22 cellular contexts compared by ENCODE assay signal in the genomic region with DNA sequence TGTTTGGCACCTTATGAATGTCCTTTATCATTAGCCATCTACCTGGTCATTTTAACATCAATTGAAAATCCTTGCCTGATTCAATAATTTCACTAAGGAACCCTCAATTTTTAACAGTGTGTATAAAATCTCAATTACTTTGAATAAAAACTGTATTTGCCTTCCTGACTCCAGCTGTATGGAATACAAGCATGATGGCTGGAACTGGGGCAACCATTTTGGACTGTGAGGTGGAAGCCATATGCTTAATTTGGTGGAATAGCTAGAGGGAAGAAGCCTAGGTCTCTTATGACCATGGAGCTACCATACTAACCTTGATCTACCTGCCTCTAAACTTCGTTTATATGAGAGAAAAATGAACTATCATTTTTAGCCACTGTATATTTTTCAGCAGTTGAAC. TPM values are rescaled to one million over a fixed set of nuclear protein-coding genes. Genes with fewer than 3 reads are reported as not detected.
DNase-seq lines count a peak whose midpoint lies in the region; ATAC-seq and TF ChIP-seq lines count a peak whose summit lies in the region.
"Had no signal": no experiment of that assay in that cellular context is flagged by ENCODE, and none has a peak within 500 bp of the region (broad histone marks: within the 10 kb centered on the region; RNA-seq: fewer than 3 reads in every experiment).

No MANE protein-coding gene starts in this region.

- no peaks in the 10 kb centered on the region for H3K9me3 Mint-ChIP-seq in activated T-helper 17 cell treated with anti-CD3 and anti-CD28 coated beads, Interleukin-2, amount 50 U/mL, for 72 hours
- peaks cover 2% of the 10 kb centered on the region for H3K9me3 Mint-ChIP-seq in glutamatergic neuron (ENCODE audit: unreplicated experiment)
- H3K9me3 Mint-ChIP-seq in naive thymus-derived CD4-positive, alpha-beta T cell = peaks cover 0 to 3% (median 0%) of the 10 kb centered on the region in 11 donors
- H3K9me3 Mint-ChIP-seq: CD4-positive, alpha-beta T cell; CD8-positive, alpha-beta memory T cell; H9; HFFc6 had no signal

- no peaks in the 10 kb centered on the region for H3K36me3 ChIP-seq in KMS-11 (ENCODE audit: insufficient read depth)
- H3K36me3 ChIP-seq in naive thymus-derived CD4-positive, alpha-beta T cell (ENCODE audit: control insufficient read depth in 2 of 3, insufficient read depth in 3 of 3, low read length in 3 of 3) = no peaks in the 10 kb centered on the region
- H3K36me3 ChIP-seq: BE2C; BLaER1 treated with 17β-estradiol and CSF1 and Interleukin-3, amounts not matched to agents 10 nM and 100 nM had no signal

- TF ChIP-seq CTCF in KMS-11 (conservative IDR thresholded peaks at IDR 0.05; ENCODE audit: low read depth, low read length) (no peak), glutamatergic neuron (IDR thresholded peaks at IDR 0.05; ENCODE audit: partially characterized antibody, unreplicated experiment) (no peak), GM13976 (IDR thresholded peaks at IDR 0.05; ENCODE audit: borderline replicate concordance, control extremely low read depth, extremely low read depth, insufficient read depth, missing control alignments) (no peak)

- H3K4me1 Mint-ChIP-seq in activated T-helper 17 cell treated with anti-CD3 and anti-CD28 coated beads, Interleukin-2, amount 50 U/mL, for 72 hours = peaks cover 9% of the 10 kb centered on the region
- peaks cover 8% of the 10 kb centered on the region for H3K4me1 Mint-ChIP-seq in glutamatergic neuron (ENCODE audit: low read depth, unreplicated experiment)
- peaks cover 0 to 3% (median 0%) of the 10 kb centered on the region in 7 donors for H3K4me1 Mint-ChIP-seq in naive thymus-derived CD4-positive, alpha-beta T cell
- H3K4me1 Mint-ChIP-seq: H9 had no signal

- intact Hi-C loops in naive thymus-derived CD4-positive, alpha-beta T cell (cut with micrococcal nuclease) = no loop called here

- peak overlapping the region; percentile 91 for H3K27ac Mint-ChIP-seq in activated T-helper 17 cell treated with anti-CD3 and anti-CD28 coated beads, Interleukin-2, amount 50 U/mL, for 72 hours
- peak overlapping the region; percentile 88 for H3K27ac Mint-ChIP-seq in glutamatergic neuron (ENCODE audit: unreplicated experiment)
- H3K27ac Mint-ChIP-seq in naive thymus-derived CD4-positive, alpha-beta T cell = no peak overlapping the region
- H3K27ac Mint-ChIP-seq: CD4-positive, alpha-beta T cell; CD8-positive, alpha-beta memory T cell; HFFc6 had no signal

- H3K9ac ChIP-seq in KMS-11 = peak overlapping the region; percentile 92
- H3K9ac ChIP-seq: BLaER1 treated with 17β-estradiol and CSF1 and Interleukin-3, amounts not matched to agents 10 nM and 100 nM; GM23248 had no signal

- ATAC-seq in activated T-helper 17 cell treated with anti-CD3 and anti-CD28 coated beads, Interleukin-2, amount 50 U/mL, for 72 hours (replicated peaks) = no peak
- no peak for ATAC-seq in naive thymus-derived CD4-positive, alpha-beta T cell

- H2AFZ ChIP-seq in KMS-11 (ENCODE audit: low read depth) = peak overlapping the region; percentile 2; the same call in 1 of the 2 replicates
- H2AFZ ChIP-seq: GM23248 had no signal

- DNase-seq in NCI-H2171 treated with DMSO at 0.1 percent for 48 hours (lab: John Stamatoyannopoulos, UW) (peak; percentile 50), NCI-H2171 (lab: John Stamatoyannopoulos, UW) (no peak), glutamatergic neuron (no peak), cerebellar cortex (ENCODE audit: low spot score) (no peak), GM13976 (ENCODE audit: low spot score) (no peak)
- DNase-seq in naive thymus-derived CD4-positive, alpha-beta T cell = no peak
- DNase-seq: 8988T; ACHN; AML-193; BE2C; CD4-positive, alpha-beta T cell; CD8-positive, alpha-beta memory T cell; DMS153; DND-41; GM23248; H9; HFFc6 had no signal

- peak overlapping the region; percentile 67 for H3K4me3 Mint-ChIP-seq in activated T-helper 17 cell treated with anti-CD3 and anti-CD28 coated beads, Interleukin-2, amount 50 U/mL, for 72 hours
- no peak overlapping the region for H3K4me3 Mint-ChIP-seq in glutamatergic neuron (ENCODE audit: unreplicated experiment)
- no peak overlapping the region for H3K4me3 Mint-ChIP-seq in naive thymus-derived CD4-positive, alpha-beta T cell
- H3K4me3 Mint-ChIP-seq: CD14-positive monocyte; CD4-positive, alpha-beta T cell; CD8-positive, alpha-beta memory T cell; H9; HFFc6 had no signal

- no peaks in the 10 kb centered on the region for H3K79me2 ChIP-seq in KMS-11 (ENCODE audit: insufficient read depth, low read depth)

- no peaks in the 10 kb centered on the region for H3K9me3 ChIP-seq in naive thymus-derived CD4-positive, alpha-beta T cell (ENCODE audit: control insufficient read depth in 2 of 3, low read length in 3 of 3)
- H3K9me3 ChIP-seq: A549, BE2C had no signal

- H3K4me1 ChIP-seq in KMS-11 (ENCODE audit: low read depth, poor library complexity, severe bottlenecking) = peaks cover 57% of the 10 kb centered on the region
- no peaks in the 10 kb centered on the region for H3K4me1 ChIP-seq in naive thymus-derived CD4-positive, alpha-beta T cell (ENCODE audit: control insufficient read depth in 2 of 2, insufficient read depth in 2 of 2, low read length in 2 of 2)
- H3K4me1 ChIP-seq: A549, BE2C had no signal

- CTCF ChIA-PET in naive thymus-derived CD4-positive, alpha-beta T cell (lab: Charles Lee) = interaction anchor here (0.6 kb wide), 2 partner anchors 25 to 464 kb away, joined by 3 read pairs; no protein-coding TSS in a partner anchor

- peak overlapping the region; percentile 70 for H3K4me2 ChIP-seq in KMS-11
- H3K4me2 ChIP-seq: A549 had no signal

- no peaks in the 10 kb centered on the region for H3K27me3 Mint-ChIP-seq in activated T-helper 17 cell treated with anti-CD3 and anti-CD28 coated beads, Interleukin-2, amount 50 U/mL, for 72 hours
- no peaks in the 10 kb centered on the region for H3K27me3 Mint-ChIP-seq in glutamatergic neuron (ENCODE audit: unreplicated experiment)
- H3K27me3 Mint-ChIP-seq in naive thymus-derived CD4-positive, alpha-beta T cell = no peaks in the 10 kb centered on the region
- H3K27me3 Mint-ChIP-seq: CD4-positive, alpha-beta T cell; CD8-positive, alpha-beta memory T cell had no signal

- no peaks in the 10 kb centered on the region for H3K36me3 Mint-ChIP-seq in activated T-helper 17 cell treated with anti-CD3 and anti-CD28 coated beads, Interleukin-2, amount 50 U/mL, for 72 hours (ENCODE audit: low read depth)
- no peaks in the 10 kb centered on the region for H3K36me3 Mint-ChIP-seq in glutamatergic neuron (ENCODE audit: unreplicated experiment)
- peaks cover 0 to 3% (median 0%) of the 10 kb centered on the region in 5 donors for H3K36me3 Mint-ChIP-seq in naive thymus-derived CD4-positive, alpha-beta T cell
- H3K36me3 Mint-ChIP-seq: CD14-positive monocyte; CD8-positive, alpha-beta memory T cell had no signal

- H3K27ac ChIP-seq in KMS-11 = peak overlapping the region; percentile 99
- H3K27ac ChIP-seq in naive thymus-derived CD4-positive, alpha-beta T cell (ENCODE audit: low read depth, low read length) = no peak overlapping the region
- H3K27ac ChIP-seq: A549; BLaER1 treated with 17β-estradiol and CSF1 and Interleukin-3, amounts not matched to agents 10 nM and 100 nM; GM23248 had no signal

- H3K27me3 ChIP-seq in KMS-11 (ENCODE audit: insufficient read depth, low read depth) = no peaks in the 10 kb centered on the region
- no peaks in the 10 kb centered on the region for H3K27me3 ChIP-seq in naive thymus-derived CD4-positive, alpha-beta T cell (ENCODE audit: control insufficient read depth in 2 of 2, insufficient read depth in 2 of 2, low read length in 2 of 2)
- H3K27me3 ChIP-seq: BE2C; BLaER1 treated with 17β-estradiol and CSF1 and Interleukin-3, amounts not matched to agents 10 nM and 100 nM had no signal

- in situ Hi-C loops in GM13976 (cut with MboI; ENCODE audit: low sequenced_read_pairs, unreplicated experiment) = no loop called here

- POLR2A ChIA-PET in naive thymus-derived CD4-positive, alpha-beta T cell (lab: Charles Lee) = no interaction called here

- no peaks in the 10 kb centered on the region for H4K20me1 ChIP-seq in KMS-11 (ENCODE audit: insufficient read depth)
- H4K20me1 ChIP-seq: BLaER1 treated with 17β-estradiol and CSF1 and Interleukin-3, amounts not matched to agents 10 nM and 100 nM had no signal

- H3K4me3 ChIP-seq in KMS-11 (IDR thresholded peaks at IDR 0.05; ENCODE audit: insufficient read depth, low read depth, low read length) = no peak overlapping the region
- no peak overlapping the region for H3K4me3 ChIP-seq in naive thymus-derived CD4-positive, alpha-beta T cell (ENCODE audit: low read length)
- H3K4me3 ChIP-seq: A549; BLaER1 treated with 17β-estradiol and CSF1 and Interleukin-3, amounts not matched to agents 10 nM and 100 nM; GM23248 had no signal

RNA-seq across cellular contexts. Expression of gene RTN4, which starts 12.5 kb away (rescaled TPM):
- total RNA-seq in activated T-helper 17 cell treated with anti-CD3 and anti-CD28 coated beads, Interleukin-2, amount 50 U/mL, for 72 hours = 100 to 1,000 TPM in 1 of 2 donors, 10 to 100 TPM in 1; 74.9 to 131 TPM
- total RNA-seq in glutamatergic neuron (ENCODE audit: unreplicated experiment) = 772 TPM
- total RNA-seq in naive thymus-derived CD4-positive, alpha-beta T cell = 100 to 1,000 TPM in 1 of 5 experiments, 10 to 100 TPM in 4; 59.6 to 100 (median 65.1) TPM
- polyA plus RNA-seq in naive thymus-derived CD4-positive, alpha-beta T cell = 100 to 1,000 TPM in 1 of 2 donors, 10 to 100 TPM in 1; 61.2 to 126 TPM

Comparison
In these comparisons a context has a peak if more than half of its experiments do, and no peak if none do; other contexts are left out.
1. H3K27ac Mint-ChIP-seq: peak in activated T-helper 17 cell treated with anti-CD3 and anti-CD28 coated beads, Interleukin-2, amount 50 U/mL, for 72 hours (single experiment) and glutamatergic neuron (single experiment); none in naive thymus-derived CD4-positive, alpha-beta T cell (0 of 9).